In the genomic region with DNA sequence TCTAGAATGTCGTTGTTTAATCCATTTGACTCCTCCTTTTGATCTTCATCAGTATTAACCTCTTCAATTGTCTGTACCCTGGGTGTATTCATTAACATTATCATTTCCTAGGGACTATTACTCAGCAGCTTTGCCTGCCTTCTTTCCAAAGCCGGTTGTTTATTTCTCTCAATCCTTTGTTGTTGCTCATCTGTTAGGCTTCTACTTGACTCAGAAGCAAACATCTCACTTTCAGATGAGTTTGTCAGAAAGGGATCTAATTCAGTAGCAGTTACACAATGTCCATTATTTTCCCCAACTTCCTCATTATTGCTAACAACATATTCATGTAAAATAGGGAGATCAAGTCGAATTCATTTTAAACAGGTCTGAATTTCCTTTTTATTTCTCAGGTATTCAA, we compare ENCODE assay signal across 23 cellular contexts. TPM values are rescaled to one million over a fixed set of nuclear protein-coding genes. Genes with fewer than 3 reads are reported as not detected.
DNase-seq lines count a peak whose midpoint lies in the region; ATAC-seq, FAIRE-seq and TF ChIP-seq lines count a peak whose summit lies in the region.
"Had no signal": no experiment of that assay in that cellular context is flagged by ENCODE, and none has a peak within 500 bp of the region (broad histone marks: within the 10 kb centered on the region; RNA-seq: fewer than 3 reads in every experiment).

No MANE protein-coding gene starts in this region.

- FAIRE-seq in bronchial epithelial cell (lab: Jason Lieb, UNC) = no peak
- FAIRE-seq: GM18507, kidney had no signal

- no peaks in the 10 kb centered on the region for H3K79me1 ChIP-seq in mesenchymal stem cell (replicated peaks; ENCODE audit: low read length, poor library complexity, severe bottlenecking)

- no peak overlapping the region for H2BK15ac ChIP-seq in mesenchymal stem cell (ENCODE audit: low read depth, poor library complexity, severe bottlenecking)

- no peak overlapping the region for H4K8ac ChIP-seq in mesenchymal stem cell (ENCODE audit: low read length)

- H3K9ac ChIP-seq in mesenchymal stem cell (ENCODE audit: low read length) = peak overlapping the region; percentile 13
- H3K9ac ChIP-seq: SK-N-SH had no signal

- no peak overlapping the region for H3K4me2 ChIP-seq in mesenchymal stem cell (ENCODE audit: low read length, poor library complexity, severe bottlenecking)
- H3K4me2 ChIP-seq: hepatocyte, SK-N-SH had no signal

- no peak overlapping the region for H3K18ac ChIP-seq in mesenchymal stem cell (ENCODE audit: low read depth in 1 of 2, low read length in 2 of 2)

- WGBS in mesenchymal stem cell = 36% methylated on average over 2 of the region's 3 CpGs

- no peak overlapping the region for H4K91ac ChIP-seq in mesenchymal stem cell (ENCODE audit: low read length)

- no peaks in the 10 kb centered on the region for H3K4me1 ChIP-seq in mesenchymal stem cell (ENCODE audit: control insufficient read depth, insufficient read depth, low read depth, low read length)
- H3K4me1 ChIP-seq: body of pancreas, HAP-1 had no signal

- in situ Hi-C loops in brain microvascular endothelial cell (cut with HindIII; ENCODE audit: low pct_ligation_motif_present, low sequenced_read_pairs) = no loop called here

- H2BK120ac ChIP-seq in mesenchymal stem cell (ENCODE audit: low read depth, low read length) = no peak overlapping the region

- H3K4ac ChIP-seq in mesenchymal stem cell (ENCODE audit: low read depth in 1 of 2, low read length in 2 of 2) = no peak overlapping the region

- TF ChIP-seq CTCF in bronchial epithelial cell (IDR thresholded peaks at IDR 0.05; ENCODE audit: insufficient read depth, low read length, severe bottlenecking) = no peak
- no peak for TF ChIP-seq CTCF in brain microvascular endothelial cell (IDR thresholded peaks at IDR 0.05; ENCODE audit: low read depth, low read length, missing control alignments)

- H2AFZ ChIP-seq in mesenchymal stem cell (ENCODE audit: low read depth, low read length) = no peak overlapping the region
- H2AFZ ChIP-seq: hepatocyte had no signal

- no peak overlapping the region for H2AK5ac ChIP-seq in mesenchymal stem cell (ENCODE audit: low read length, severe bottlenecking)

- H3K27me3 ChIP-seq in bronchial epithelial cell (ENCODE audit: control insufficient read depth, insufficient read depth, low read length) (no peaks in the 10 kb centered on the region), mesenchymal stem cell (ENCODE audit: control insufficient read depth in 1 of 2, insufficient read depth in 1 of 2, low read length in 2 of 2) (peaks cover 0 to 18% of the 10 kb centered on the region in 2 experiments), brain microvascular endothelial cell (replicated peaks) (no peaks in the 10 kb centered on the region)
- H3K27me3 ChIP-seq: body of pancreas, hepatocyte had no signal

- peak; percentile 24 for DNase-seq in GM03348 (ENCODE audit: low spot score)
- peak; percentile 44 for DNase-seq in NCI-H460 (ENCODE audit: extremely low read depth, low read depth)
- DNase-seq in bronchial epithelial cell (ENCODE audit: low read depth) = peak; percentile 83
- DNase-seq in mesenchymal stem cell = peak; percentile 75
- DNase-seq in brain microvascular endothelial cell = no peak
- DNase-seq in stimulated activated naive CD8-positive, alpha-beta T cell treated with anti-CD3 and anti-CD28 coated beads, Interleukin-15, Interleukin-2, amounts not matched to agents 100 U/mL and 50 U/mL, for 24 hours = no peak
- DNase-seq in hippocampal formation (lab: John Stamatoyannopoulos, UW) = no peak
- DNase-seq: activated CD4-positive, alpha-beta T cell treated with anti-CD3 and anti-CD28 coated beads, Interleukin-2, amount 10 ng/mL, durations not matched to agents 24 days and 14 days; activated naive CD4-positive, alpha-beta T cell treated with Interleukin-2 at 50 U/mL for 16 hours; body of pancreas; dermis blood vessel endothelial cell; DMS153; Karpas-422; kidney; NCI-H187 treated with DMSO at 0.1 percent for 48 hours; NCI-H446; SK-N-SH; stimulated activated CD4-positive, alpha-beta T cell treated with anti-CD3 and anti-CD28 coated beads, Interleukin-15, amount 100 ng/mL, for 24 hours had no signal

- H3K36me3 ChIP-seq in bronchial epithelial cell (ENCODE audit: control insufficient read depth, insufficient read depth, low read length) = no peaks in the 10 kb centered on the region
- H3K36me3 ChIP-seq in mesenchymal stem cell (ENCODE audit: control insufficient read depth in 1 of 2, insufficient read depth in 2 of 2, low read depth in 1 of 2, low read length in 2 of 2) = no peaks in the 10 kb centered on the region
- H3K36me3 ChIP-seq in brain microvascular endothelial cell (replicated peaks) = no peaks in the 10 kb centered on the region
- H3K36me3 ChIP-seq: HAP-1 had no signal

- no peak overlapping the region for H2BK5ac ChIP-seq in mesenchymal stem cell (ENCODE audit: low read depth, low read length, poor library complexity, severe bottlenecking)

- H2BK12ac ChIP-seq in mesenchymal stem cell (ENCODE audit: low read length in 2 of 2) = no peak overlapping the region

- H3K23ac ChIP-seq in mesenchymal stem cell (ENCODE audit: low read length in 2 of 2) = no peak overlapping the region

- H3K9me3 ChIP-seq in mesenchymal stem cell (ENCODE audit: control insufficient read depth, low read length) = no peaks in the 10 kb centered on the region
- H3K9me3 ChIP-seq: body of pancreas, HAP-1, SK-N-SH had no signal

- H3K27ac ChIP-seq in mesenchymal stem cell (ENCODE audit: low read length, poor library complexity, severe bottlenecking) (no peak overlapping the region), brain microvascular endothelial cell (no peak overlapping the region)
- H3K27ac ChIP-seq: body of pancreas, C4-2B, hepatocyte had no signal

- no peak for ATAC-seq in stimulated activated naive CD8-positive, alpha-beta T cell treated with anti-CD3 and anti-CD28 coated beads, Interleukin-15, Interleukin-2, amounts not matched to agents 100 U/mL and 50 U/mL, for 24 hours
- no peak for ATAC-seq in HG02623 (IDR thresholded peaks at IDR 0.05; ENCODE audit: unreplicated experiment)
- ATAC-seq: body of pancreas had no signal

- H3K4me3 ChIP-seq in bronchial epithelial cell (ENCODE audit: low read depth, low read length) = no peak overlapping the region
- no peak overlapping the region for H3K4me3 ChIP-seq in mesenchymal stem cell (ENCODE audit: insufficient read depth in 1 of 2, low read depth in 1 of 2, low read length in 2 of 2)
- no peak overlapping the region for H3K4me3 ChIP-seq in brain microvascular endothelial cell (ENCODE audit: low read depth, low read length)
- H3K4me3 ChIP-seq: body of pancreas, HAP-1, hepatocyte had no signal

- no peak overlapping the region for H3K14ac ChIP-seq in mesenchymal stem cell (ENCODE audit: low read length in 2 of 2)

RNA-seq across cellular contexts. Expression of gene HSD17B10, which starts 22.1 kb away (rescaled TPM):
- 151 and 173 TPM in 2 replicates for total RNA-seq in NCI-H460 (2014; rRNA removed; shearing (Covaris generic))
- 209 and 291 TPM in 2 replicates for polyA plus RNA-seq in NCI-H460 (2014; cell fraction: nucleus; rRNA removed)
- total RNA-seq in bronchial epithelial cell = 70.0 and 75.9 TPM in 2 replicates
- polyA plus RNA-seq in mesenchymal stem cell (2013, experiment 1 of 2) = 69.4 TPM
- polyA plus RNA-seq in mesenchymal stem cell (2013, experiment 2 of 2) = 69.8 TPM

RNA-seq across cellular contexts. Expression of gene RIBC1, which starts 33.6 kb away (rescaled TPM):
- total RNA-seq in NCI-H460 (2014; rRNA removed; shearing (Covaris generic)) = 1.2 and 1.5 TPM in 2 replicates
- polyA plus RNA-seq in NCI-H460 (2014; cell fraction: nucleus; rRNA removed) = 0.67 and 3.8 TPM in 2 replicates
- 0.26 and 1.0 TPM in 2 replicates for total RNA-seq in bronchial epithelial cell
- 0.70 TPM for polyA plus RNA-seq in mesenchymal stem cell (2013, experiment 1 of 2)
- 0.79 TPM for polyA plus RNA-seq in mesenchymal stem cell (2013, experiment 2 of 2)

RNA-seq across cellular contexts. Expression of gene SMC1A, which starts 33.8 kb away (rescaled TPM):
- total RNA-seq in NCI-H460 (2014; rRNA removed; shearing (Covaris generic)) = 46.4 and 47.8 TPM in 2 replicates
- 33.7 and 44.5 TPM in 2 replicates for polyA plus RNA-seq in NCI-H460 (2014; cell fraction: nucleus; rRNA removed)
- 9.0 and 15.0 TPM in 2 replicates for total RNA-seq in bronchial epithelial cell
- 18.8 TPM for polyA plus RNA-seq in mesenchymal stem cell (2013, experiment 1 of 2)
- 18.6 TPM for polyA plus RNA-seq in mesenchymal stem cell (2013, experiment 2 of 2)

Comparison
In these comparisons a context has a peak if more than half of its experiments do, and no peak if none do; other contexts are left out.
1. DNase-seq: peak in GM03348 (single experiment), NCI-H460 (single experiment), bronchial epithelial cell (single experiment) and mesenchymal stem cell (single experiment); none in brain microvascular endothelial cell (single experiment), stimulated activated naive CD8-positive, alpha-beta T cell treated with anti-CD3 and anti-CD28 coated beads, Interleukin-15, Interleukin-2, amounts not matched to agents 100 U/mL and 50 U/mL, for 24 hours (single experiment) and hippocampal formation (0 of 2).